Comparison of ENCODE assay signal across 1 cellular context in genomic region chr14:100030441-100031153, GRCh38.
TF ChIP-seq lines count a peak whose summit lies in the region.

No MANE protein-coding gene starts in this region.

TF ChIP-seq in GM23338, 12 proteins besides CTCF, POLR2A, EP300 and RAD21 (continued from another document):
- TF ChIP-seq ZNF462 (CRISPR knock-in tag; IDR thresholded peaks at IDR 0.05): no peak
- no peak for TF ChIP-seq STAT1 (IDR thresholded peaks at IDR 0.05; ENCODE audit: unreplicated experiment)
